In genomic region chr18:51241226-51241625, GRCh38 we compare ENCODE assay signal across 29 cellular contexts.
"Had no signal": no experiment of that assay in that cellular context is flagged by ENCODE, and none has a peak within 500 bp of the region (broad histone marks: within the 10 kb centered on the region; RNA-seq: fewer than 3 reads in every experiment).

No MANE protein-coding gene starts in this region.

- H3K36me3 ChIP-seq: lower lobe of right lung, ovary, right atrium auricular region, right lobe of liver, stomach, thyroid gland, transverse colon, upper lobe of right lung had no signal

- H3K27me3 ChIP-seq: ovary, right atrium auricular region, right lobe of liver, stomach, testis, thyroid gland, transverse colon, upper lobe of right lung had no signal

- H3K27ac ChIP-seq: lower lobe of right lung, ovary, right atrium auricular region, right lobe of liver, stomach, testis, thyroid gland, transverse colon, upper lobe of right lung had no signal

- H3K4me3 ChIP-seq: lower lobe of right lung, mucosa of descending colon, ovary, right atrium auricular region, right lobe of liver, smooth muscle cell, stomach, testis, thyroid gland, transverse colon, upper lobe of right lung had no signal

- H3K27me3 Mint-ChIP-seq: naive thymus-derived CD4-positive, alpha-beta T cell; natural killer cell treated with Interleukin-12 subunit alpha and Interleukin-12 subunit beta and Interleukin-15 and Interleukin-18, amount 100 ng/mL, for 72 hours; progenitor cell of endocrine pancreas had no signal

- H3K4me1 ChIP-seq: lower lobe of right lung, right atrium auricular region, right lobe of liver, stomach, testis, thyroid gland, transverse colon, upper lobe of right lung had no signal

- H3K27ac Mint-ChIP-seq: mesothelial cell of epicardium; naive thymus-derived CD4-positive, alpha-beta T cell; progenitor cell of endocrine pancreas; stimulated activated naive B cell treated with anti-CD40 and anti-IgM and Interleukin-4, amounts not matched to agents 10 μg/mL and 1 μg/mL and 100 μg/mL, for 72 hours had no signal

- H3K4me1 Mint-ChIP-seq: stimulated activated naive B cell treated with anti-CD40 and anti-IgM and Interleukin-4, amounts not matched to agents 10 μg/mL and 1 μg/mL and 100 μg/mL, for 72 hours had no signal

- ATAC-seq: left cardiac atrium; left lobe of liver; left ventricle myocardium superior; lower lobe of right lung; mucosa of descending colon; naive thymus-derived CD4-positive, alpha-beta T cell; natural killer cell treated with Interleukin-12 subunit alpha and Interleukin-12 subunit beta and Interleukin-15 and Interleukin-18, amount 100 ng/mL, for 72 hours; right lobe of liver; stimulated activated naive B cell treated with anti-CD40 and anti-IgM and Interleukin-4, amounts not matched to agents 10 μg/mL and 1 μg/mL and 100 μg/mL, for 72 hours; stimulated activated naive CD8-positive, alpha-beta T cell treated with anti-CD3 and anti-CD28 coated beads, Interleukin-15, Interleukin-2, amounts not matched to agents 100 U/mL and 50 U/mL, for 24 hours; upper lobe of right lung had no signal

- H3K9me3 Mint-ChIP-seq: naive thymus-derived CD4-positive, alpha-beta T cell; natural killer cell treated with Interleukin-12 subunit alpha and Interleukin-12 subunit beta and Interleukin-15 and Interleukin-18, amount 100 ng/mL, for 72 hours; stimulated activated naive B cell treated with anti-CD40 and anti-IgM and Interleukin-4, amounts not matched to agents 10 μg/mL and 1 μg/mL and 100 μg/mL, for 72 hours had no signal

- H3K36me3 Mint-ChIP-seq: mesothelial cell of epicardium; naive thymus-derived CD4-positive, alpha-beta T cell; natural killer cell treated with Interleukin-12 subunit alpha and Interleukin-12 subunit beta and Interleukin-15 and Interleukin-18, amount 100 ng/mL, for 72 hours; stimulated activated naive B cell treated with anti-CD40 and anti-IgM and Interleukin-4, amounts not matched to agents 10 μg/mL and 1 μg/mL and 100 μg/mL, for 72 hours had no signal

- H3K9me3 ChIP-seq: lower lobe of right lung, mucosa of descending colon, ovary, right atrium auricular region, right lobe of liver, stomach, testis, thyroid gland, transverse colon, upper lobe of right lung had no signal

- FAIRE-seq: keratinocyte, urothelium cell line had no signal

- DNase-seq: hippocampal formation; kidney glomerular epithelial cell; left cardiac atrium; left ventricle myocardium superior; lower lobe of right lung; mesendoderm; mucosa of descending colon; naive thymus-derived CD4-positive, alpha-beta T cell; ovary; right lobe of liver; stimulated activated CD4-positive, alpha-beta T cell treated with anti-CD3 and anti-CD28 coated beads, Interleukin-1b, Interleukin-23, amount 100 ng/mL, for 48 hours; stimulated activated CD4-positive, alpha-beta T cell treated with anti-CD3 and anti-CD28 coated beads, Interleukin-2, amount 100 ng/mL, for 48 hours; stimulated activated CD4-positive, alpha-beta T cell treated with anti-CD3 and anti-CD28 coated beads, Interleukin-4, amount 100 ng/mL, for 4 hours; stimulated activated CD8-positive, alpha-beta memory T cell treated with anti-CD3 and anti-CD28 coated beads, Interleukin-4, amount 100 ng/mL, for 48 hours; stimulated activated naive B cell treated with anti-CD40 and anti-IgM and Interleukin-4, amounts not matched to agents 10 μg/mL and 1 μg/mL and 100 μg/mL, for 72 hours; stimulated activated naive CD8-positive, alpha-beta T cell treated with anti-CD3 and anti-CD28 coated beads, Interleukin-15, Interleukin-2, amounts not matched to agents 100 U/mL and 50 U/mL, for 24 hours; stomach; testis; thyroid gland; transverse colon; upper lobe of right lung had no signal

- H3K4me3 Mint-ChIP-seq: mesothelial cell of epicardium; naive thymus-derived CD4-positive, alpha-beta T cell; natural killer cell treated with Interleukin-12 subunit alpha and Interleukin-12 subunit beta and Interleukin-15 and Interleukin-18, amount 100 ng/mL, for 72 hours; stimulated activated naive B cell treated with anti-CD40 and anti-IgM and Interleukin-4, amounts not matched to agents 10 μg/mL and 1 μg/mL and 100 μg/mL, for 72 hours had no signal
